In the genomic region with DNA sequence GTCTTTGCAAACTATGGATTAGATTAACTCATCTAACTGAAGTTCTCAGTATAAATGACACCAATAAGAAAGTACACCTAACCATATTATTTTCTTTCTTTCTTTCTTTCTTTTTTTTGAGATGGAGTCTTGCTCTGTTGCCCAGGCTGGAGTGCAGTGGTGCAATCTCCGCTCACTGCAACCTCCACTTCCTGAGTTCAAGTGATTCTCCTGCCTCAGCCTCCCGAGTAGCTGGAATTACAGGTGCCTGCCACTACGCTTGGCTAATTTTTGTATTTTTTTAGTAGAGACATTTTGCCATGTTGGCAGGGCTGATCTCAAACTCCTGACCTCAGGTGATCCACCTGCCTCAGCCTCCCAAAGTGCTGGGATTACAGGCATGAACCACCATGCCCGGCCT, we compare ENCODE assay signal across 5 cellular contexts. TPM values are rescaled to one million over a fixed set of nuclear protein-coding genes. Genes with fewer than 3 reads are reported as not detected.
"Had no signal": no experiment of that assay in that cellular context is flagged by ENCODE, and none has a peak within 500 bp of the region (broad histone marks: within the 10 kb centered on the region; RNA-seq: fewer than 3 reads in every experiment).

No MANE protein-coding gene starts in this region.

RNA-seq across cellular contexts. Expression of gene MYOZ2, which starts 5.7 kb away (rescaled TPM):
- total RNA-seq: left colon; lower leg skin; naive thymus-derived CD8-positive, alpha-beta T cell; neural crest cell had no signal
- polyA plus RNA-seq: immature natural killer cell; naive thymus-derived CD8-positive, alpha-beta T cell had no signal
